Comparison of ENCODE assay signal across 13 cellular contexts in the genomic region with DNA sequence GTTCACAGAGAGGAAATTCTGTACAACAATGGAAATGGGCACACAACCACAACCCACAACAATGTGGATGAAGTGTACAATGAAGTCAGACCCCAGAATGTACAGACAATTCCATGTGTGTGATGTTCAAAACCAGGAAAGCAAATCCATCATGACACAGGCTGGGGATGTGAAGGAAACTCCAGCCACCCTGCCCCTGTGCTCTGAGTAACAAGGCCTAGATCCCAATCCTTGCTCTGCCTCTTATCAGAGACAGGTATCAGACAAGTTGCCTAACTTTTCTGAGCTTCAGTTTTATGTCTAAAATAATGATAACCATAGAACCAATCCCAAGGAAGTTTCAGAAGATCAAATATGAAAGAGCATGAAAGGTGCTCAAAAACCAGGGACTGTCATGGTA. TPM values are rescaled to one million over a fixed set of nuclear protein-coding genes. Genes with fewer than 3 reads are reported as not detected.
DNase-seq lines count a peak whose midpoint lies in the region; ATAC-seq and TF ChIP-seq lines count a peak whose summit lies in the region.
"Had no signal": no experiment of that assay in that cellular context is flagged by ENCODE, and none has a peak within 500 bp of the region (broad histone marks: within the 10 kb centered on the region; RNA-seq: fewer than 3 reads in every experiment).

No MANE protein-coding gene starts in this region.

- H3K4me3 Mint-ChIP-seq in CD4-positive, alpha-beta T cell: peak overlapping the region; percentile 97
- peak overlapping the region; percentile 90 for H3K4me3 Mint-ChIP-seq in activated T-helper 17 cell treated with anti-CD3 and anti-CD28 coated beads, Interleukin-2, amount 50 U/mL, for 72 hours
- peak overlapping the region; percentile 92 to 100 (median 97) for H3K4me3 Mint-ChIP-seq in naive thymus-derived CD4-positive, alpha-beta T cell

- ATAC-seq in CD4-positive, alpha-beta T cell (ENCODE audit: poor library complexity): no peak
- ATAC-seq in HCT116 (no peak), GM18519 (IDR thresholded peaks at IDR 0.05; ENCODE audit: low FRiP score, unreplicated experiment) (no peak), HG03521 (IDR thresholded peaks at IDR 0.05; ENCODE audit: unreplicated experiment) (no peak), left colon (no peak)
- ATAC-seq in activated T-helper 17 cell treated with anti-CD3 and anti-CD28 coated beads, Interleukin-2, amount 50 U/mL, for 72 hours (replicated peaks): no peak
- ATAC-seq in naive thymus-derived CD4-positive, alpha-beta T cell: no peak
- ATAC-seq: sciatic nerve had no signal

- peak overlapping the region; percentile 93 for H3K27ac Mint-ChIP-seq in CD4-positive, alpha-beta T cell
- peak overlapping the region; percentile 97 for H3K27ac Mint-ChIP-seq in activated T-helper 17 cell treated with anti-CD3 and anti-CD28 coated beads, Interleukin-2, amount 50 U/mL, for 72 hours
- peak overlapping the region in 7 of 9 donors; percentile 92 to 99 (median 94) for H3K27ac Mint-ChIP-seq in naive thymus-derived CD4-positive, alpha-beta T cell

- RAD21 ChIA-PET in HCT116 (lab: Charles Lee; ENCODE audit: low non-redundant PET in 1 of 2, low total read pairs in 2 of 2, uncharacterized antibody in 2 of 2, unreplicated experiment in 2 of 2): interaction anchor here in 1 of 2 experiments (1.0 kb wide), 1 partner anchor 317 kb away, joined by 3 read pairs; no protein-coding TSS in a partner anchor

- no peak for TF ChIP-seq RAD21 in HCT116 (IDR thresholded peaks at IDR 0.05; ENCODE audit: low read depth)

- CTCF ChIA-PET in CD4-positive, alpha-beta T cell (lab: Charles Lee): interaction anchor here (2.5 kb wide), 1 partner anchor 63 kb away, joined by 11 read pairs; a partner anchor contains a TSS
- CTCF ChIA-PET in HCT116 (lab: Charles Lee): interaction anchor here (1.2 to 2.5 kb wide), 3 partner anchors 21 to 317 kb away, joined by 3 to 12 read pairs (median 6); no protein-coding TSS in a partner anchor
- CTCF ChIA-PET in naive thymus-derived CD4-positive, alpha-beta T cell (lab: Charles Lee): no interaction called here

- peak overlapping the region; percentile 96; the same call in 1 of the 2 replicates for H3K9ac ChIP-seq in HCT116 (ENCODE audit: low read length)

- POLR2A ChIA-PET in CD4-positive, alpha-beta T cell (lab: Charles Lee): interaction anchor here (1.2 to 3.9 kb wide), 2 partner anchors 65 to 69 kb away, joined by 3 to 45 read pairs; a partner anchor contains a TSS
- POLR2A ChIA-PET in HCT116 (lab: Charles Lee): no interaction called here
- POLR2A ChIA-PET in naive thymus-derived CD4-positive, alpha-beta T cell (lab: Charles Lee): interaction anchor here (4.1 kb wide), 1 partner anchor 65 kb away, joined by 30 read pairs; a partner anchor contains a TSS

- H3K4me3 ChIP-seq in HCT116 (replicated peaks in 1 of 2; ENCODE audit: low read depth in 1 of 2, low read length in 2 of 2): peak overlapping the region; percentile 73 to 99; a peak in 2 of 4 replicates
- no peak overlapping the region for H3K4me3 ChIP-seq in naive thymus-derived CD4-positive, alpha-beta T cell (ENCODE audit: low read length)
- H3K4me3 ChIP-seq: testis had no signal

- peaks cover 0 to 4% of the 10 kb centered on the region in 2 experiments; a peak in 1 of 4 replicates for H3K36me3 ChIP-seq in HCT116 (ENCODE audit: control insufficient read depth in 1 of 2, insufficient read depth in 2 of 2, low read length in 2 of 2)
- H3K36me3 ChIP-seq in naive thymus-derived CD4-positive, alpha-beta T cell (ENCODE audit: control insufficient read depth in 2 of 3, insufficient read depth in 3 of 3, low read length in 3 of 3): peaks cover 0 to 6% (median 0%) of the 10 kb centered on the region in 3 experiments

- H3K4me1 Mint-ChIP-seq in CD4-positive, alpha-beta T cell (ENCODE audit: low read depth): peaks cover 21% of the 10 kb centered on the region
- H3K4me1 Mint-ChIP-seq in activated T-helper 17 cell treated with anti-CD3 and anti-CD28 coated beads, Interleukin-2, amount 50 U/mL, for 72 hours: peaks cover 8% of the 10 kb centered on the region
- peaks cover 11 to 23% (median 16%) of the 10 kb centered on the region in 7 donors for H3K4me1 Mint-ChIP-seq in naive thymus-derived CD4-positive, alpha-beta T cell

- H3K4me2 ChIP-seq in HCT116 (ENCODE audit: low read length): peak overlapping the region; percentile 77

- TF ChIP-seq POLR2A in HCT116 (IDR thresholded peaks at IDR 0.05; ENCODE audit: borderline replicate concordance, extremely low read depth, insufficient read depth, insufficient read length): no peak

- H3K27ac ChIP-seq in CD4-positive, alpha-beta T cell (ENCODE audit: low read depth, low read length): no peak overlapping the region
- no peak overlapping the region for H3K27ac ChIP-seq in HCT116 (ENCODE audit: low read depth, low read length)
- no peak overlapping the region for H3K27ac ChIP-seq in naive thymus-derived CD4-positive, alpha-beta T cell (ENCODE audit: low read depth, low read length)
- H3K27ac ChIP-seq: testis had no signal

- intact Hi-C loops in CD4-positive, alpha-beta T cell (cut with DNase I, micrococcal nuclease): loop anchor here in 1 of 2 experiments (5.0 kb wide), 1 partner anchor 173 kb away; a partner anchor contains a TSS
- intact Hi-C loops in HCT116 (cut with micrococcal nuclease): loop anchor here (5.0 kb wide), 1 partner anchor 63 kb away; a partner anchor contains a TSS
- intact Hi-C loops in naive thymus-derived CD4-positive, alpha-beta T cell (cut with micrococcal nuclease): loop anchor here (5.0 to 10.0 kb wide), 2 partner anchors 448 to 636 kb away; a partner anchor contains a TSS
- intact Hi-C loops in left colon (cut with DNase I, micrococcal nuclease): loop anchor here in 1 of 2 donors (5.0 kb wide), 1 partner anchor 73 kb away; a partner anchor contains a TSS

- no TSS peak for BruUV-seq in HCT116 (replicated peaks; lab: Mats Ljungman, UMichigan)

- peaks cover 13% of the 10 kb centered on the region for H3K36me3 Mint-ChIP-seq in CD4-positive, alpha-beta T cell (ENCODE audit: low read depth)
- peaks cover 21% of the 10 kb centered on the region for H3K36me3 Mint-ChIP-seq in activated T-helper 17 cell treated with anti-CD3 and anti-CD28 coated beads, Interleukin-2, amount 50 U/mL, for 72 hours (ENCODE audit: low read depth)
- peaks cover 0 to 6% (median 0%) of the 10 kb centered on the region in 5 donors for H3K36me3 Mint-ChIP-seq in naive thymus-derived CD4-positive, alpha-beta T cell

- DNase-seq in CD4-positive, alpha-beta T cell: no peak
- DNase-seq in HCT116 (ENCODE audit: low read depth, low spot score) (no peak), EL (no peak), left colon (no peak)
- no peak for DNase-seq in naive thymus-derived CD4-positive, alpha-beta T cell
- DNase-seq: activated effector memory CD4-positive, alpha-beta T cell treated with Interleukin-2 at 50 U/mL for 16 hours; erythroblast; MM.1S; testis had no signal

- no peaks in the 10 kb centered on the region for H3K9me3 Mint-ChIP-seq in CD4-positive, alpha-beta T cell
- no peaks in the 10 kb centered on the region for H3K9me3 Mint-ChIP-seq in activated T-helper 17 cell treated with anti-CD3 and anti-CD28 coated beads, Interleukin-2, amount 50 U/mL, for 72 hours
- peaks cover 0 to 5% (median 0%) of the 10 kb centered on the region in 11 donors for H3K9me3 Mint-ChIP-seq in naive thymus-derived CD4-positive, alpha-beta T cell

- no peak for TF ChIP-seq CTCF in CD4-positive, alpha-beta T cell (IDR thresholded peaks at IDR 0.05)
- no peak for TF ChIP-seq CTCF in HCT116 (IDR thresholded peaks at IDR 0.05 in 2 of 3, conservative IDR thresholded peaks at IDR 0.05 in 1 of 3; ENCODE audit: borderline replicate concordance in 1 of 3, insufficient read depth in 1 of 3, low read depth in 2 of 3, low read length in 2 of 3)

- H3K9me2 ChIP-seq in HCT116 (ENCODE audit: insufficient read depth): no peaks in the 10 kb centered on the region

- no peaks in the 10 kb centered on the region for H3K27me3 Mint-ChIP-seq in CD4-positive, alpha-beta T cell
- no peaks in the 10 kb centered on the region for H3K27me3 Mint-ChIP-seq in activated T-helper 17 cell treated with anti-CD3 and anti-CD28 coated beads, Interleukin-2, amount 50 U/mL, for 72 hours
- peaks cover 0 to 2% (median 0%) of the 10 kb centered on the region in 5 donors for H3K27me3 Mint-ChIP-seq in naive thymus-derived CD4-positive, alpha-beta T cell

- no peaks in the 10 kb centered on the region for H3K27me3 ChIP-seq in CD4-positive, alpha-beta T cell (ENCODE audit: control insufficient read depth, insufficient read depth, low read length)
- no peaks in the 10 kb centered on the region for H3K27me3 ChIP-seq in HCT116 (ENCODE audit: insufficient read depth, low read length)
- no peaks in the 10 kb centered on the region for H3K27me3 ChIP-seq in naive thymus-derived CD4-positive, alpha-beta T cell (ENCODE audit: control insufficient read depth in 2 of 2, insufficient read depth in 2 of 2, low read length in 2 of 2)
- H3K27me3 ChIP-seq: testis had no signal

- peaks cover 11 to 23% of the 10 kb centered on the region in 2 experiments; a peak in 3 of 4 replicates for H3K4me1 ChIP-seq in HCT116 (ENCODE audit: control insufficient read depth in 1 of 2, insufficient read depth in 2 of 2, low read length in 2 of 2)
- H3K4me1 ChIP-seq in naive thymus-derived CD4-positive, alpha-beta T cell (ENCODE audit: control insufficient read depth in 2 of 2, insufficient read depth in 2 of 2, low read length in 2 of 2): peaks cover 8 to 11% of the 10 kb centered on the region in 2 donors

- H3K79me2 ChIP-seq in HCT116 (ENCODE audit: insufficient read depth, low read length): peaks cover 19% of the 10 kb centered on the region

- no peak overlapping the region for H2AFZ ChIP-seq in HCT116 (ENCODE audit: low read depth, low read length, poor library complexity, severe bottlenecking)

- no peaks in the 10 kb centered on the region for H3K9me3 ChIP-seq in CD4-positive, alpha-beta T cell (ENCODE audit: control insufficient read depth, low read length)
- no peaks in the 10 kb centered on the region for H3K9me3 ChIP-seq in HCT116 (ENCODE audit: control insufficient read depth in 1 of 2, insufficient read depth in 1 of 2, low read depth in 1 of 2, low read length in 2 of 2)
- H3K9me3 ChIP-seq in naive thymus-derived CD4-positive, alpha-beta T cell (ENCODE audit: control insufficient read depth in 2 of 3, low read length in 3 of 3): no peaks in the 10 kb centered on the region
- H3K9me3 ChIP-seq: testis had no signal

- peaks cover under 1% of the 10 kb centered on the region; the same call in 1 of the 2 replicates for H4K20me1 ChIP-seq in HCT116 (ENCODE audit: insufficient read depth)

TF ChIP-seq in HCT116, 20 proteins besides CTCF, POLR2A, EP300 and RAD21 (continues in another document):
- TF ChIP-seq, protein P1, sequence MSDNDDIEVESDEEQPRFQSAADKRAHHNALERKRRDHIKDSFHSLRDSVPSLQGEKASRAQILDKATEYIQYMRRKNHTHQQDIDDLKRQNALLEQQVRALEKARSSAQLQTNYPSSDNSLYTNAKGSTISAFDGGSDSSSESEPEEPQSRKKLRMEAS (IDR thresholded peaks at IDR 0.05): no peak

RNA-seq across cellular contexts. Expression of a gene that starts 1.8 kb away (rescaled TPM):
- 1 to 10 TPM in 1 of 2 experiments, under 1 TPM in 1; 0.74 to 1.2 TPM for total RNA-seq in CD4-positive, alpha-beta T cell
- 12.2 TPM for total RNA-seq in HCT116 (2021; ENCODE audit: unreplicated experiment)
- 12.3 and 13.2 TPM in 2 replicates for polyA plus RNA-seq in HCT116 (2012)
- total RNA-seq in activated T-helper 17 cell treated with anti-CD3 and anti-CD28 coated beads, Interleukin-2, amount 50 U/mL, for 72 hours: 1 to 10 TPM; 6.2 to 8.2 TPM
- total RNA-seq in naive thymus-derived CD4-positive, alpha-beta T cell: 1 to 10 TPM; 1.3 to 8.6 (median 2.6) TPM
- polyA plus RNA-seq in naive thymus-derived CD4-positive, alpha-beta T cell: 1 to 10 TPM; 3.6 to 5.3 TPM
- total RNA-seq in left colon: 1 to 10 TPM; 4.4 to 6.3 TPM
